ENCODE assay signal across 8 cellular contexts in genomic region chrX:54639346-54640102, GRCh38.
DNase-seq lines count a peak whose midpoint lies in the region; ATAC-seq and TF ChIP-seq lines count a peak whose summit lies in the region.

No MANE protein-coding gene starts in this region.

- H4K20me1 ChIP-seq in PC-9 (ENCODE audit: insufficient read depth): no peaks in the 10 kb centered on the region

- H3K36me3 Mint-ChIP-seq in activated T-cell treated with anti-CD3 and anti-CD28 coated beads, Interleukin-2, amount 50 U/mL, for 4 hours (ENCODE audit: insufficient read depth): no peaks in the 10 kb centered on the region

- H3K27me3 Mint-ChIP-seq in activated T-cell treated with anti-CD3 and anti-CD28 coated beads, Interleukin-2, amount 50 U/mL, for 4 hours (ENCODE audit: low read depth): no peaks in the 10 kb centered on the region

- H3K79me2 ChIP-seq in PC-9 (ENCODE audit: low read depth): no peaks in the 10 kb centered on the region

- H3K27me3 ChIP-seq in PC-9 (ENCODE audit: insufficient read depth, low read depth): no peaks in the 10 kb centered on the region
- no peaks in the 10 kb centered on the region for H3K27me3 ChIP-seq in esophagus (ENCODE audit: control insufficient read depth in 1 of 2, insufficient read depth in 2 of 2, low read length in 2 of 2)
- no peaks in the 10 kb centered on the region for H3K27me3 ChIP-seq in mucosa of stomach (ENCODE audit: control insufficient read depth, insufficient read depth, low read length)

- peak overlapping the region; percentile 93 for H3K27ac ChIP-seq in PC-9
- H3K27ac ChIP-seq in esophagus (ENCODE audit: low read depth in 2 of 2, low read length in 1 of 2): peak overlapping the region; percentile 87 to 89

- peaks cover 25% of the 10 kb centered on the region for H3K4me1 ChIP-seq in PC-9 (replicated peaks; ENCODE audit: insufficient read depth)
- H3K4me1 ChIP-seq in esophagus (ENCODE audit: control insufficient read depth in 2 of 2, insufficient read depth in 2 of 2, low read length in 1 of 2): no peaks in the 10 kb centered on the region
- no peaks in the 10 kb centered on the region for H3K4me1 ChIP-seq in mucosa of stomach (ENCODE audit: control insufficient read depth, insufficient read depth, low read length)

- DNase-seq in DMS79 (lab: John Stamatoyannopoulos, UW) (peak; percentile 87), KG1 (lab: John Stamatoyannopoulos, UW) (peak; percentile 92), PC-9 (peak; percentile 88 to 95)
- DNase-seq in activated T-cell treated with anti-CD3 and anti-CD28 coated beads, Interleukin-2, amount 50 U/mL, for 4 hours: peak; percentile 92
- peak; percentile 93 for DNase-seq in stimulated activated CD8-positive, alpha-beta memory T cell treated with anti-CD3 and anti-CD28 coated beads, Interleukin-4, amount 100 ng/mL, for 48 hours

- H3K9me3 ChIP-seq in PC-9 (ENCODE audit: insufficient read depth, low read depth): no peaks in the 10 kb centered on the region
- H3K9me3 ChIP-seq in esophagus (ENCODE audit: control insufficient read depth in 2 of 2, insufficient read depth in 1 of 2, low read depth in 1 of 2, low read length in 1 of 2): no peaks in the 10 kb centered on the region
- no peaks in the 10 kb centered on the region for H3K9me3 ChIP-seq in mucosa of stomach (ENCODE audit: control insufficient read depth, low read length)

- H3K9me3 Mint-ChIP-seq in activated T-cell treated with anti-CD3 and anti-CD28 coated beads, Interleukin-2, amount 50 U/mL, for 4 hours: peaks cover 6% of the 10 kb centered on the region

- CTCF ChIA-PET in PC-9 (lab: Charles Lee): interaction anchor here (0.5 to 1.1 kb wide), 5 partner anchors 147 to 1217 kb away, joined by 3 read pairs; partner anchors contain the start of genes FAM120C, RIBC1, RRAGB and SMC1A

- peaks cover 8% of the 10 kb centered on the region for H3K4me1 Mint-ChIP-seq in activated T-cell treated with anti-CD3 and anti-CD28 coated beads, Interleukin-2, amount 50 U/mL, for 4 hours (ENCODE audit: low read depth)

- ATAC-seq in GM21737 (IDR thresholded peaks at IDR 0.05; ENCODE audit: unreplicated experiment): peak; percentile 94
- ATAC-seq in activated T-cell treated with anti-CD3 and anti-CD28 coated beads, Interleukin-2, amount 50 U/mL, for 4 hours: peak; percentile 91 to 93

- H2AFZ ChIP-seq in PC-9: peak overlapping the region; percentile 82

- H3K4me3 Mint-ChIP-seq in activated T-cell treated with anti-CD3 and anti-CD28 coated beads, Interleukin-2, amount 50 U/mL, for 4 hours: peak overlapping the region; percentile 94

- H3K4me3 ChIP-seq in PC-9: peak overlapping the region; percentile 57
- peak overlapping the region; percentile 28 to 40 for H3K4me3 ChIP-seq in esophagus (ENCODE audit: low read depth in 1 of 2, low read length in 2 of 2)
- H3K4me3 ChIP-seq in mucosa of stomach (ENCODE audit: low read length): peak overlapping the region; percentile 32

- BruUV-seq in PC-9 (replicated peaks; lab: Mats Ljungman, UMichigan): TSS peak; percentile 87

- H3K9ac ChIP-seq in mucosa of stomach (ENCODE audit: low read length): peak overlapping the region; percentile 69

- no peaks in the 10 kb centered on the region for H3K36me3 ChIP-seq in PC-9 (ENCODE audit: low read depth)
- H3K36me3 ChIP-seq in esophagus (ENCODE audit: control insufficient read depth in 2 of 2, insufficient read depth in 2 of 2, low read length in 1 of 2): no peaks in the 10 kb centered on the region
- H3K36me3 ChIP-seq in mucosa of stomach (ENCODE audit: control insufficient read depth, insufficient read depth, low read length): no peaks in the 10 kb centered on the region

- intact Hi-C loops in PC-9 (cut with micrococcal nuclease; ENCODE audit: unreplicated experiment): loop anchor here (1.0 to 10.0 kb wide), 8 partner anchors 109 to 595 kb away; partner anchors contain the start of genes FAM120C, GNL3L, PHF8 and TSR2

- WGBS in esophagus, 2 donors: 0 to 34% methylated on average over 47 of the region's 47 CpGs

- TF ChIP-seq CTCF in PC-9 (conservative IDR thresholded peaks at IDR 0.05): peak; percentile 77

- no peaks in the 10 kb centered on the region for H3K9me2 ChIP-seq in PC-9 (ENCODE audit: insufficient read depth)

- POLR2A ChIA-PET in PC-9 (lab: Charles Lee; ENCODE audit: unreplicated experiment): interaction anchor here (0.6 to 1.2 kb wide), 6 partner anchors 21 to 1099 kb away, joined by 4 to 15 read pairs (median 6); partner anchors contain the start of gene GNL3L

- peak overlapping the region; percentile 81 for H3K4me2 ChIP-seq in PC-9

- H3F3A ChIP-seq in PC-9 (ENCODE audit: insufficient read depth, low read depth): peaks cover 15% of the 10 kb centered on the region

Comparison
In these comparisons a context has a peak if more than half of its experiments do, and no peak if none do; other contexts are left out.
1. Peak in every context shown above with its lines: DNase-seq, ATAC-seq, H3K4me3 ChIP-seq and H3K27ac ChIP-seq.